1 cellular context compared by ENCODE assay signal in genomic region chr7:42931834-42932651, GRCh38.
TF ChIP-seq lines count a peak whose summit lies in the region.

TSS of gene MRPL32 (plus strand) at chr7:42932376. CDS start at chr7:42932387, 11 bp downstream.
TSS of gene PSMA2 (minus strand) at chr7:42932174. CDS start at chr7:42932158, 16 bp downstream.

TF ChIP-seq in H1, 55 proteins besides CTCF, POLR2A, EP300 and RAD21 (continued from another document):
- TF ChIP-seq HDAC6 (IDR thresholded peaks at IDR 0.05; ENCODE audit: low read depth, low read length) (no peak), CHD7 (IDR thresholded peaks at IDR 0.05; ENCODE audit: insufficient replicate concordance, low read length) (no peak), FOSL1 (IDR thresholded peaks at IDR 0.05; ENCODE audit: insufficient read depth, low read depth, low read length) (no peak), GABPA (IDR thresholded peaks at IDR 0.05; ENCODE audit: borderline replicate concordance, insufficient read depth, low read length) (no peak), TBP (IDR thresholded peaks at IDR 0.05; ENCODE audit: low read depth, low read length) (peak; percentile 91), SUZ12 (IDR thresholded peaks at IDR 0.05; ENCODE audit: low read length) (no peak), RFX5 (IDR thresholded peaks at IDR 0.05; ENCODE audit: borderline replicate concordance, low read depth, low read length) (no peak), CBX5 (IDR thresholded peaks at IDR 0.05; ENCODE audit: low read depth, low read length) (no peak), EZH2 (IDR thresholded peaks at IDR 0.05; ENCODE audit: low read depth, low read length, severe bottlenecking) (no peak), TAF1 (IDR thresholded peaks at IDR 0.05; ENCODE audit: low read depth, low read length) (peak; percentile 99), NANOG (IDR thresholded peaks at IDR 0.05; ENCODE audit: insufficient read depth, low read depth, low read length, poor library complexity, severe bottlenecking) (no peak), POLR2AphosphoS5 (IDR thresholded peaks at IDR 0.05; ENCODE audit: low read depth, low read length) (peak; percentile 85), TCF12 (IDR thresholded peaks at IDR 0.05; ENCODE audit: low read depth, low read length) (no peak), SIX5 (IDR thresholded peaks at IDR 0.05; ENCODE audit: low read depth, low read length) (peak; percentile 74), CREB1 (IDR thresholded peaks at IDR 0.05) (no peak), PHF8 (conservative IDR thresholded peaks at IDR 0.05; ENCODE audit: low read depth, low read length) (peak; percentile 69), NRF1 (IDR thresholded peaks at IDR 0.05; ENCODE audit: low read depth, low read length) (peak; percentile 94), SAP30 (IDR thresholded peaks at IDR 0.05; ENCODE audit: insufficient read depth, insufficient replicate concordance, low read length) (peak; percentile 66), JUN (IDR thresholded peaks at IDR 0.05; ENCODE audit: low read depth, low read length) (no peak), KDM1A (IDR thresholded peaks at IDR 0.05; ENCODE audit: borderline replicate concordance, low read length) (no peak), KDM4A (IDR thresholded peaks at IDR 0.05; ENCODE audit: low read depth, low read length, severe bottlenecking) (peak; percentile 78), KDM5A (IDR thresholded peaks at IDR 0.05; ENCODE audit: low read length) (peak; percentile 64), CEBPB (IDR thresholded peaks at IDR 0.05; ENCODE audit: low read depth, low read length) (no peak), USF2 (IDR thresholded peaks at IDR 0.05; ENCODE audit: low read length) (0 out of 2 replicates have a peak, but pooled peaks have one; percentile 2), RXRA (IDR thresholded peaks at IDR 0.05; ENCODE audit: insufficient read depth, low read depth, low read length) (no peak), MAX (IDR thresholded peaks at IDR 0.05) (peak; percentile 86), EGR1 (IDR thresholded peaks at IDR 0.05; ENCODE audit: borderline replicate concordance, low read depth, low read length) (no peak), ZNF274 (IDR thresholded peaks at IDR 0.05; ENCODE audit: borderline replicate concordance, extremely low read depth, low read length) (no peak), ASH2L (IDR thresholded peaks at IDR 0.05; ENCODE audit: low read length) (peak; percentile 88), SP2 (IDR thresholded peaks at IDR 0.05; ENCODE audit: low read length) (no peak), BCL11A (IDR thresholded peaks at IDR 0.05; ENCODE audit: low read depth in 2 of 2, low read length in 2 of 2) (no peak), BACH1 (IDR thresholded peaks at IDR 0.05; ENCODE audit: low read length) (no peak), ATF2 (IDR thresholded peaks at IDR 0.05; ENCODE audit: low read length) (no peak), HDAC2 (IDR thresholded peaks at IDR 0.05; ENCODE audit: borderline replicate concordance in 1 of 2, low read depth in 2 of 2, low read length in 2 of 2) (no peak; a peak in 1 of 4 replicates), SP4 (IDR thresholded peaks at IDR 0.05; ENCODE audit: low read length) (peak; percentile 7; the same call in 1 of the 2 replicates), YY1 (IDR thresholded peaks at IDR 0.05; ENCODE audit: low read depth, low read length) (peak; percentile 96), POU5F1 (IDR thresholded peaks at IDR 0.05; ENCODE audit: low read depth, low read length) (no peak), CHD2 (IDR thresholded peaks at IDR 0.05; ENCODE audit: low read length) (no peak), CTBP2 (IDR thresholded peaks at IDR 0.05; ENCODE audit: borderline replicate concordance, insufficient read depth, insufficient read length, low read length) (no peak), JUND (IDR thresholded peaks at IDR 0.05; ENCODE audit: low read length) (peak; percentile 20; the same call in 1 of the 2 replicates), RBBP5 (IDR thresholded peaks at IDR 0.05; ENCODE audit: borderline replicate concordance, low read depth, low read length) (peak; percentile 95), RNF2 (IDR thresholded peaks at IDR 0.05; ENCODE audit: borderline replicate concordance, low read depth, low read length, missing control alignments, poor library complexity, severe bottlenecking) (no peak), MAFK (IDR thresholded peaks at IDR 0.05; ENCODE audit: low read depth, low read length) (no peak), CHD1 (IDR thresholded peaks at IDR 0.05; ENCODE audit: low read depth, low read length) (no peak)
